ENCODE assay signal across 8 cellular contexts in genomic region chr7:15686209-15686956, GRCh38. TPM values are rescaled to one million over a fixed set of nuclear protein-coding genes. Genes with fewer than 3 reads are reported as not detected.
DNase-seq lines count a peak whose midpoint lies in the region; ATAC-seq and TF ChIP-seq lines count a peak whose summit lies in the region.

MEOX2 (minus strand) TSS chr7:15686683; CDS start chr7:15686402, 281 bp downstream.

- peak; percentile 26 for DNase-seq in AG08396 (ENCODE audit: low spot score)
- peak; percentile 9 for DNase-seq in OCI-M1 (lab: John Stamatoyannopoulos, UW)
- DNase-seq in foreskin fibroblast, result peak; percentile 63 to 90
- DNase-seq in neural crest cell (ENCODE audit: low read depth, low spot score), result peak; percentile 41
- no peak for DNase-seq in DMS79 (lab: John Stamatoyannopoulos, UW)
- DNase-seq in immature natural killer cell, result no peak

- H3K4me1 Mint-ChIP-seq in neural crest cell (peaks cover 41% of the 10 kb centered on the region), immature natural killer cell (no peaks in the 10 kb centered on the region)
- H3K4me1 Mint-ChIP-seq in activated T-helper 17 cell treated with anti-CD3 and anti-CD28 coated beads, Interleukin-2, amount 50 U/mL, for 72 hours, result no peaks in the 10 kb centered on the region

- H3K36me3 Mint-ChIP-seq in neural crest cell (ENCODE audit: low read depth) (no peaks in the 10 kb centered on the region), immature natural killer cell (peaks cover 0 to 3% (median 0%) of the 10 kb centered on the region in 3 donors)
- no peaks in the 10 kb centered on the region for H3K36me3 Mint-ChIP-seq in activated T-helper 17 cell treated with anti-CD3 and anti-CD28 coated beads, Interleukin-2, amount 50 U/mL, for 72 hours (ENCODE audit: low read depth)

- no peak for ATAC-seq in HG03095 (IDR thresholded peaks at IDR 0.05; ENCODE audit: unreplicated experiment)
- ATAC-seq in activated T-helper 17 cell treated with anti-CD3 and anti-CD28 coated beads, Interleukin-2, amount 50 U/mL, for 72 hours (replicated peaks), result no peak

- H3K9me3 Mint-ChIP-seq in neural crest cell (no peaks in the 10 kb centered on the region), immature natural killer cell (peaks cover 6 to 28% (median 18%) of the 10 kb centered on the region in 6 donors)
- H3K9me3 Mint-ChIP-seq in activated T-helper 17 cell treated with anti-CD3 and anti-CD28 coated beads, Interleukin-2, amount 50 U/mL, for 72 hours, result no peaks in the 10 kb centered on the region

- peak within 1 kb of the TSS; percentile 45 to 73 for H3K4me3 ChIP-seq in foreskin fibroblast (ENCODE audit: low read depth in 1 of 2, low read length in 2 of 2)

- TF ChIP-seq CTCF in foreskin fibroblast (IDR thresholded peaks at IDR 0.05; ENCODE audit: low read depth, low read length) (no peak), neural crest cell (conservative IDR thresholded peaks at IDR 0.05) (no peak)

- H3K27me3 Mint-ChIP-seq in neural crest cell (ENCODE audit: low read depth) (peaks cover 86% of the 10 kb centered on the region), immature natural killer cell (ENCODE audit: low read depth in 3 of 3) (peaks cover 5 to 16% (median 8%) of the 10 kb centered on the region in 3 donors)
- peaks cover 32% of the 10 kb centered on the region for H3K27me3 Mint-ChIP-seq in activated T-helper 17 cell treated with anti-CD3 and anti-CD28 coated beads, Interleukin-2, amount 50 U/mL, for 72 hours

- peak within 1 kb of the TSS; percentile 37 for H3K27ac Mint-ChIP-seq in neural crest cell (ENCODE audit: unreplicated experiment)
- H3K27ac Mint-ChIP-seq in activated T-helper 17 cell treated with anti-CD3 and anti-CD28 coated beads, Interleukin-2, amount 50 U/mL, for 72 hours, result no peak within 1 kb of the TSS
- H3K27ac Mint-ChIP-seq in immature natural killer cell, result no peak within 1 kb of the TSS

- H3K4me3 Mint-ChIP-seq in neural crest cell (peak within 1 kb of the TSS; percentile 87), immature natural killer cell (no peak within 1 kb of the TSS)
- H3K4me3 Mint-ChIP-seq in activated T-helper 17 cell treated with anti-CD3 and anti-CD28 coated beads, Interleukin-2, amount 50 U/mL, for 72 hours, result no peak within 1 kb of the TSS

RNA-seq across cellular contexts. Expression of gene MEOX2, which starts in this region (rescaled TPM):
- total RNA-seq in neural crest cell, result 1.3 and 1.4 TPM in 2 replicates
- total RNA-seq in activated T-helper 17 cell treated with anti-CD3 and anti-CD28 coated beads, Interleukin-2, amount 50 U/mL, for 72 hours, result not detected
- not detected for polyA plus RNA-seq in immature natural killer cell

Comparison
In these comparisons a context has a peak if more than half of its experiments do, and no peak if none do; other contexts are left out.
1. DNase-seq: peak in AG08396 (single experiment), OCI-M1 (single experiment), foreskin fibroblast (2 of 2) and neural crest cell (single experiment); none in DMS79 (single experiment) and immature natural killer cell (0 of 3).